Comparison of ENCODE assay signal across 31 cellular contexts in genomic region chr12:14930299-14930698, GRCh38. TPM values are rescaled to one million over a fixed set of nuclear protein-coding genes. Genes with fewer than 3 reads are reported as not detected.
DNase-seq lines count a peak whose midpoint lies in the region; ATAC-seq and TF ChIP-seq lines count a peak whose summit lies in the region.
"Had no signal": no experiment of that assay in that cellular context is flagged by ENCODE, and none has a peak within 500 bp of the region (broad histone marks: within the 10 kb centered on the region; RNA-seq: fewer than 3 reads in every experiment).

No MANE protein-coding gene starts in this region.

- H3K9me3 ChIP-seq in HCT116 (ENCODE audit: control insufficient read depth in 1 of 2, insufficient read depth in 1 of 2, low read depth in 1 of 2, low read length in 2 of 2) = no peaks in the 10 kb centered on the region
- no peaks in the 10 kb centered on the region for H3K9me3 ChIP-seq in ascending aorta
- H3K9me3 ChIP-seq in right atrium auricular region = no peaks in the 10 kb centered on the region
- H3K9me3 ChIP-seq: BLaER1 treated with 17β-estradiol and CSF1 and Interleukin-3, amounts not matched to agents 10 nM and 100 nM; Caco-2; spleen; suprapubic skin had no signal

- no peak overlapping the region for H3K4me2 ChIP-seq in HCT116 (ENCODE audit: low read length)
- H3K4me2 ChIP-seq: BLaER1 treated with 17β-estradiol and CSF1 and Interleukin-3, amounts not matched to agents 10 nM and 100 nM had no signal

- DNase-seq in HCT116 (ENCODE audit: low read depth, low spot score) (no peak), ascending aorta (ENCODE audit: low spot score in 2 of 2) (no peak), fibroblast of villous mesenchyme (ENCODE audit: low read depth) (peak; percentile 42), sciatic nerve (ENCODE audit: low spot score) (no peak), right atrium auricular region (ENCODE audit: low spot score) (no peak), AG08395 (ENCODE audit: low spot score) (no peak)
- DNase-seq in naive thymus-derived CD8-positive, alpha-beta T cell = no peak
- DNase-seq: activated CD4-positive, alpha-beta T cell treated with anti-CD3 and anti-CD28 coated beads for 4 hours; activated CD8-positive, alpha-beta memory T cell treated with anti-CD3 and anti-CD28 coated beads for 24 hours; activated gamma-delta T cell treated with Interleukin-2 at 50 U/mL for 16 hours; activated T-cell treated with anti-CD3 and anti-CD28 coated beads, Interleukin-2, amount 50 U/mL, for 1 hour; Caco-2; dermis blood vessel endothelial cell; NCI-H1694 treated with DMSO at 0.1 percent for 48 hours; NCI-H2171; NCI-H524; spleen; stimulated activated CD4-positive, alpha-beta T cell treated with anti-CD3 and anti-CD28 coated beads, Interleukin-2, amount 100 ng/mL, for 48 hours had no signal

- H3K4me3 ChIP-seq in HCT116 (replicated peaks in 1 of 2; ENCODE audit: low read depth in 1 of 2, low read length in 2 of 2) (no peak overlapping the region), ascending aorta (no peak overlapping the region), fibroblast of villous mesenchyme (ENCODE audit: low read depth, low read length) (no peak overlapping the region), right atrium auricular region (no peak overlapping the region)
- H3K4me3 ChIP-seq: BLaER1 treated with 17β-estradiol and CSF1 and Interleukin-3, amounts not matched to agents 10 nM and 100 nM; cardiac muscle cell; spleen; suprapubic skin had no signal

- H3K27ac Mint-ChIP-seq in naive thymus-derived CD8-positive, alpha-beta T cell = peak overlapping the region in 1 of 10 donors; percentile 22
- H3K27ac Mint-ChIP-seq: stimulated activated effector memory CD8-positive, alpha-beta T cell treated with anti-CD3 and anti-CD28 coated beads, Interleukin-12 subunit alpha, Interleukin-12 subunit beta, amount 100 ng/mL, for 72 hours had no signal

- RAD21 ChIA-PET in HCT116 (lab: Charles Lee; ENCODE audit: low non-redundant PET in 1 of 2, low total read pairs in 2 of 2, uncharacterized antibody in 2 of 2, unreplicated experiment in 2 of 2) = no interaction called here

- no peak overlapping the region for H3K9ac ChIP-seq in HCT116 (ENCODE audit: low read length)
- H3K9ac ChIP-seq: BLaER1 treated with 17β-estradiol and CSF1 and Interleukin-3, amounts not matched to agents 10 nM and 100 nM had no signal

- no peak overlapping the region for H3K4me3 Mint-ChIP-seq in naive thymus-derived CD8-positive, alpha-beta T cell
- H3K4me3 Mint-ChIP-seq: stimulated activated effector memory CD8-positive, alpha-beta T cell treated with anti-CD3 and anti-CD28 coated beads, Interleukin-12 subunit alpha, Interleukin-12 subunit beta, amount 100 ng/mL, for 72 hours had no signal

- no peaks in the 10 kb centered on the region for H4K20me1 ChIP-seq in HCT116 (ENCODE audit: insufficient read depth)
- H4K20me1 ChIP-seq: BLaER1 treated with 17β-estradiol and CSF1 and Interleukin-3, amounts not matched to agents 10 nM and 100 nM had no signal

- H3K79me2 ChIP-seq in HCT116 (ENCODE audit: insufficient read depth, low read length) = no peaks in the 10 kb centered on the region

- 0 out of 2 replicates have a peak, but pooled peaks have one; percentile 7 for TF ChIP-seq RAD21 in HCT116 (IDR thresholded peaks at IDR 0.05; ENCODE audit: low read depth)

- 0 out of 6 replicates have a peak, but pooled peaks of 2 of the 3 experiments have one; percentile 3 to 6 for TF ChIP-seq CTCF in HCT116 (IDR thresholded peaks at IDR 0.05 in 2 of 3, conservative IDR thresholded peaks at IDR 0.05 in 1 of 3; ENCODE audit: borderline replicate concordance in 1 of 3, insufficient read depth in 1 of 3, low read depth in 2 of 3, low read length in 2 of 3)
- peak; percentile 17 to 40 (median 18) for TF ChIP-seq CTCF in ascending aorta (IDR thresholded peaks at IDR 0.05)
- TF ChIP-seq CTCF in fibroblast of villous mesenchyme (IDR thresholded peaks at IDR 0.05; ENCODE audit: insufficient read depth, low read depth, low read length) = peak; percentile 28
- TF ChIP-seq CTCF in right atrium auricular region (IDR thresholded peaks at IDR 0.05) = no peak

- no peaks in the 10 kb centered on the region for H3K27me3 Mint-ChIP-seq in naive thymus-derived CD8-positive, alpha-beta T cell

- H3K27ac ChIP-seq in HCT116 (ENCODE audit: low read depth, low read length) = no peak overlapping the region
- peak overlapping the region; percentile 44 to 59 for H3K27ac ChIP-seq in ascending aorta
- H3K27ac ChIP-seq in right atrium auricular region = no peak overlapping the region
- H3K27ac ChIP-seq: BLaER1 treated with 17β-estradiol and CSF1 and Interleukin-3, amounts not matched to agents 10 nM and 100 nM; cardiac muscle cell; spleen; suprapubic skin had no signal

- H3K9me2 ChIP-seq in HCT116 (ENCODE audit: insufficient read depth) = no peaks in the 10 kb centered on the region; the same call in 1 of the 2 replicates

- peaks cover 7 to 70% (median 39%) of the 10 kb centered on the region in 3 donors for H3K36me3 Mint-ChIP-seq in naive thymus-derived CD8-positive, alpha-beta T cell

- TF ChIP-seq POLR2A in HCT116 (IDR thresholded peaks at IDR 0.05; ENCODE audit: borderline replicate concordance, extremely low read depth, insufficient read depth, insufficient read length) = no peak

- intact Hi-C loops in HCT116 (cut with micrococcal nuclease) = no loop called here
- intact Hi-C loops in ascending aorta (cut with DNase I) = loop anchor here (2.0 kb wide), 1 partner anchor 65 kb away; no protein-coding TSS in a partner anchor
- intact Hi-C loops in sciatic nerve (cut with DNase I) = no loop called here

- ATAC-seq in HCT116 (no peak), sciatic nerve (peak; percentile 59), GM21576 (IDR thresholded peaks at IDR 0.05; ENCODE audit: unreplicated experiment) (no peak)
- no peak for ATAC-seq in naive thymus-derived CD8-positive, alpha-beta T cell
- ATAC-seq: stimulated activated effector memory CD8-positive, alpha-beta T cell treated with anti-CD3 and anti-CD28 coated beads, Interleukin-12 subunit alpha, Interleukin-12 subunit beta, amount 100 ng/mL, for 72 hours had no signal

- peak overlapping the region; percentile 13 for H2AFZ ChIP-seq in HCT116 (ENCODE audit: low read depth, low read length, poor library complexity, severe bottlenecking)

- POLR2A ChIA-PET in HCT116 (lab: Charles Lee) = no interaction called here
- POLR2A ChIA-PET in naive thymus-derived CD8-positive, alpha-beta T cell (lab: Charles Lee) = interaction anchor here (0.6 to 1.1 kb wide), 2 partner anchors 18 to 156 kb away, joined by 3 to 4 read pairs; no protein-coding TSS in a partner anchor

- BruUV-seq in HCT116 (replicated peaks; lab: Mats Ljungman, UMichigan) = no TSS peak

- H3K4me1 Mint-ChIP-seq in naive thymus-derived CD8-positive, alpha-beta T cell = peaks cover 7 to 35% (median 21%) of the 10 kb centered on the region in 4 donors

- CTCF ChIA-PET in HCT116 (lab: Charles Lee) = no interaction called here

- H3K27me3 ChIP-seq in HCT116 (ENCODE audit: insufficient read depth, low read length) (no peaks in the 10 kb centered on the region), ascending aorta (no peaks in the 10 kb centered on the region), right atrium auricular region (no peaks in the 10 kb centered on the region)
- H3K27me3 ChIP-seq: BLaER1 treated with 17β-estradiol and CSF1 and Interleukin-3, amounts not matched to agents 10 nM and 100 nM; cardiac muscle cell; spleen; suprapubic skin had no signal

- H3K36me3 ChIP-seq in HCT116 (ENCODE audit: control insufficient read depth in 1 of 2, insufficient read depth in 2 of 2, low read length in 2 of 2) = no peaks in the 10 kb centered on the region
- H3K36me3 ChIP-seq in ascending aorta = no peaks in the 10 kb centered on the region
- no peaks in the 10 kb centered on the region for H3K36me3 ChIP-seq in right atrium auricular region
- H3K36me3 ChIP-seq: cardiac muscle cell, suprapubic skin had no signal

- H3K9me3 Mint-ChIP-seq in naive thymus-derived CD8-positive, alpha-beta T cell = no peaks in the 10 kb centered on the region
- H3K9me3 Mint-ChIP-seq: stimulated activated effector memory CD8-positive, alpha-beta T cell treated with anti-CD3 and anti-CD28 coated beads, Interleukin-12 subunit alpha, Interleukin-12 subunit beta, amount 100 ng/mL, for 72 hours had no signal

- peaks cover 16 to 28% of the 10 kb centered on the region in 2 experiments; a peak in 3 of 4 replicates for H3K4me1 ChIP-seq in HCT116 (ENCODE audit: control insufficient read depth in 1 of 2, insufficient read depth in 2 of 2, low read length in 2 of 2)
- H3K4me1 ChIP-seq in ascending aorta = peaks cover 0 to 25% of the 10 kb centered on the region in 2 donors
- no peaks in the 10 kb centered on the region for H3K4me1 ChIP-seq in right atrium auricular region

TF ChIP-seq in HCT116, 20 proteins besides CTCF, POLR2A, EP300 and RAD21 (continues in another document):
- TF ChIP-seq SRF (IDR thresholded peaks at IDR 0.05; ENCODE audit: low read depth) = no peak

RNA-seq across cellular contexts. Expression of gene ERP27, which starts 8.0 kb away (rescaled TPM):
- total RNA-seq in HCT116 (2021; ENCODE audit: unreplicated experiment) (0.39 TPM), ascending aorta (not detected), fibroblast of villous mesenchyme (not detected in 2 replicates), sciatic nerve (1.0 TPM), right atrium auricular region (under 1 TPM; 0.31 to 0.70 TPM)
- not detected in 2 replicates for polyA plus RNA-seq in HCT116 (2012)
- total RNA-seq in naive thymus-derived CD8-positive, alpha-beta T cell = 10 to 100 TPM; 23.9 to 25.8 TPM
- 1 to 10 TPM; 3.2 to 4.4 (median 3.9) TPM for polyA plus RNA-seq in naive thymus-derived CD8-positive, alpha-beta T cell
- total RNA-seq: A673, cardiac muscle cell, dermis blood vessel endothelial cell, LHCN-M2, RPMI7951 had no signal
- polyA plus RNA-seq: cardiac muscle cell had no signal

RNA-seq across cellular contexts. Expression of gene ARHGDIB, which starts 31.1 kb away (rescaled TPM):
- total RNA-seq in HCT116 (2021; ENCODE audit: unreplicated experiment) (4.3 TPM), ascending aorta (87.1 TPM), fibroblast of villous mesenchyme (17.3 and 30.6 TPM in 2 replicates), sciatic nerve (73.5 TPM), right atrium auricular region (100 to 1,000 TPM in 1 of 2 donors, 10 to 100 TPM in 1; 69.5 to 124 TPM)
- 1.6 and 2.3 TPM in 2 replicates for polyA plus RNA-seq in HCT116 (2012)
- total RNA-seq in naive thymus-derived CD8-positive, alpha-beta T cell = 100 to 1,000 TPM; 937 to 948 TPM
- polyA plus RNA-seq in naive thymus-derived CD8-positive, alpha-beta T cell = 1,000 to 10,000 TPM; 3,195 to 3,446 (median 3,407) TPM

RNA-seq across cellular contexts. Expression of gene PDE6H, which starts 42.5 kb away (rescaled TPM):
- total RNA-seq in HCT116 (2021; ENCODE audit: unreplicated experiment) (not detected), ascending aorta (not detected), fibroblast of villous mesenchyme (not detected in 2 replicates), sciatic nerve (not detected), right atrium auricular region (not detected)
- not detected in 2 replicates for polyA plus RNA-seq in HCT116 (2012)
- not detected for total RNA-seq in naive thymus-derived CD8-positive, alpha-beta T cell
- not detected for polyA plus RNA-seq in naive thymus-derived CD8-positive, alpha-beta T cell
- total RNA-seq: A673; Caco-2; cardiac muscle cell; dermis blood vessel endothelial cell; LHCN-M2; lower leg skin; pulmonary artery endothelial cell; RPMI7951; SK-MEL-5; suprapubic skin; T-helper 2 cell treated with Interferon-gamma antibody and Interleukin-4, amounts not matched to agents 100 ng/mL and 5 ng/mL, for 36 hours had no signal
- polyA plus RNA-seq: adipose tissue, cardiac muscle cell, spleen had no signal

RNA-seq across cellular contexts. Expression of gene MGP, which starts 44.6 kb away (rescaled TPM):
- 1.3 TPM for total RNA-seq in HCT116 (2021; ENCODE audit: unreplicated experiment)
- 0.05 TPM in 1 of 2 replicates, not detected in the other for polyA plus RNA-seq in HCT116 (2012)
- 3,618 TPM for total RNA-seq in ascending aorta
- 3.5 and 10.6 TPM in 2 replicates for total RNA-seq in fibroblast of villous mesenchyme
- total RNA-seq in sciatic nerve = 1,381 TPM
- 1 to 10 TPM; 3.7 to 4.1 TPM for total RNA-seq in naive thymus-derived CD8-positive, alpha-beta T cell
- polyA plus RNA-seq in naive thymus-derived CD8-positive, alpha-beta T cell = under 1 TPM; 0.14 to 0.48 (median 0.17) TPM
- 100 to 1,000 TPM; 287 to 454 TPM for total RNA-seq in right atrium auricular region
- total RNA-seq: A673; Caco-2; cardiac muscle cell; LHCN-M2; T-helper 2 cell treated with Interferon-gamma antibody and Interleukin-4, amounts not matched to agents 100 ng/mL and 5 ng/mL, for 36 hours had no signal

Comparison
In these comparisons a context has a peak if more than half of its experiments do, and no peak if none do; other contexts are left out.
1. H3K27ac ChIP-seq: peak in ascending aorta (2 of 2); none in HCT116 (single experiment) and right atrium auricular region (0 of 2).
2. CTCF ChIP-seq: peak in HCT116 (2 of 3), ascending aorta (3 of 3) and fibroblast of villous mesenchyme (single experiment); none in right atrium auricular region (0 of 2).
3. RNA of gene ERP27, which starts 8.0 kb away (total RNA-seq): 23.9 to 25.8 TPM in naive thymus-derived CD8-positive, alpha-beta T cell; 1.0 TPM in sciatic nerve (single experiment), 0.31 to 0.70 TPM in right atrium auricular region, 0.39 TPM in HCT116 (single experiment), not detected in ascending aorta (single experiment) and not detected in fibroblast of villous mesenchyme; every median in the first group is over 10 times any median in the second.
4. RNA of gene ARHGDIB, which starts 31.1 kb away (total RNA-seq): 937 to 948 TPM in naive thymus-derived CD8-positive, alpha-beta T cell; 69.5 to 124 TPM in right atrium auricular region, 87.1 TPM in ascending aorta (single experiment), 73.5 TPM in sciatic nerve (single experiment), 17.3 to 30.6 TPM in fibroblast of villous mesenchyme and 4.3 TPM in HCT116 (single experiment); every median in the first group is over 4 times any median in the second.